In the genomic region with DNA sequence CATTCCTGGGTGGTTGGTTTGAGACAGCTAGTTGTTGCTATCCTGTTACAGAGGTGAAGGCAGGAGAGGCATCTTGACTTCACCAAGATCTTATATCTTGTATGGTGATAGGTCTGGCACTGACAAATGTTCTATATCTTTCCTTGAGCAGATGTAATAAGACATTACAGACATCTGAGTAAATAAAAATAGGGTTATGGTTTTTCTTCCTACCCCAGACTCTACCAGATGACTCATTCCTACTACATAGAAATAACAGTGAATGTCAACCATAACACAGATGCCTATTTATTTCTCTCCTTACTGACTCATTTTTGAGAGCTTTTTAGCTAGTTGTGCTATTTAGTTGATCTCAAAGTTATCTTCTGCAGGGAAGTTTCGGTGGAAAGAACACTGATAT, we compare ENCODE assay signal across 14 cellular contexts. TPM values are rescaled to one million over a fixed set of nuclear protein-coding genes. Genes with fewer than 3 reads are reported as not detected.
DNase-seq lines count a peak whose midpoint lies in the region; ATAC-seq and TF ChIP-seq lines count a peak whose summit lies in the region.
"Had no signal": no experiment of that assay in that cellular context is flagged by ENCODE, and none has a peak within 500 bp of the region (broad histone marks: within the 10 kb centered on the region; RNA-seq: fewer than 3 reads in every experiment).

No MANE protein-coding gene starts in this region.

- TF ChIP-seq CTCF in endodermal cell (conservative IDR thresholded peaks at IDR 0.05) = no peak

- no peaks in the 10 kb centered on the region for H3K27me3 Mint-ChIP-seq in endodermal cell (ENCODE audit: insufficient read depth)

- DNase-seq in ELR (ENCODE audit: low read depth) (peak; percentile 70), epidermal melanocyte (ENCODE audit: insufficient read length, low spot score) (peak; percentile 17), endodermal cell (no peak), MG63 (no peak), SJCRH30 (no peak)
- DNase-seq: caudate nucleus, DMS79 treated with DMSO at 0.1 percent for 48 hours, H7, immature natural killer cell, NCI-H2171, sigmoid colon had no signal

- H3K36me3 ChIP-seq in endodermal cell (ENCODE audit: control insufficient read depth, insufficient read depth, low read length) (peaks cover 9% of the 10 kb centered on the region), MG63 (no peaks in the 10 kb centered on the region), SJCRH30 (peaks cover 13% of the 10 kb centered on the region)

- H3K4me3 Mint-ChIP-seq in endodermal cell = no peak overlapping the region
- H3K4me3 Mint-ChIP-seq: immature natural killer cell had no signal

- H3K27ac Mint-ChIP-seq in endodermal cell = no peak overlapping the region

- H3K27ac ChIP-seq in endodermal cell (ENCODE audit: low read depth, low read length) (no peak overlapping the region), SJCRH30 (no peak overlapping the region)
- H3K27ac ChIP-seq: sigmoid colon had no signal

- peaks cover 14% of the 10 kb centered on the region for H3K9me3 ChIP-seq in endodermal cell (ENCODE audit: control insufficient read depth, low read length)
- no peaks in the 10 kb centered on the region for H3K9me3 ChIP-seq in MG63
- H3K9me3 ChIP-seq in SJCRH30 (replicated peaks) = peaks cover 3% of the 10 kb centered on the region; the same call in 1 of the 2 replicates
- H3K9me3 ChIP-seq: sigmoid colon had no signal

- H3K27me3 ChIP-seq in endodermal cell (ENCODE audit: control insufficient read depth, insufficient read depth, low read length, poor library complexity, severe bottlenecking) (no peaks in the 10 kb centered on the region), MG63 (no peaks in the 10 kb centered on the region), SJCRH30 (no peaks in the 10 kb centered on the region)
- H3K27me3 ChIP-seq: sigmoid colon had no signal

- ATAC-seq in GM21515 (IDR thresholded peaks at IDR 0.05; ENCODE audit: unreplicated experiment) (peak; percentile 47), HG03460 (IDR thresholded peaks at IDR 0.05; ENCODE audit: unreplicated experiment) (peak; percentile 49), HG03439 (IDR thresholded peaks at IDR 0.05; ENCODE audit: unreplicated experiment) (no peak)

- no peaks in the 10 kb centered on the region for H3K4me1 Mint-ChIP-seq in endodermal cell
- H3K4me1 Mint-ChIP-seq: immature natural killer cell had no signal

- H3K36me3 Mint-ChIP-seq in endodermal cell (ENCODE audit: low read depth) = peaks cover 55% of the 10 kb centered on the region

- H3K4me3 ChIP-seq in endodermal cell (ENCODE audit: low read length) = no peak overlapping the region
- H3K4me3 ChIP-seq in MG63 = no peak overlapping the region
- H3K4me3 ChIP-seq in SJCRH30 = no peak overlapping the region
- H3K4me3 ChIP-seq: sigmoid colon had no signal

- WGBS in endodermal cell (ENCODE audit: insufficient coverage in 1 of 2, insufficient read length in 1 of 2), 2 experiments = 85% methylated on average over 1 of the region's 1 CpG; no CpG with 5 or more reads in 1 of the 2 experiments

- H3K4me1 ChIP-seq in endodermal cell (ENCODE audit: control insufficient read depth, insufficient read depth, low read length) (no peaks in the 10 kb centered on the region), SJCRH30 (no peaks in the 10 kb centered on the region)
- H3K4me1 ChIP-seq: sigmoid colon had no signal

- no peak overlapping the region for H3K9ac ChIP-seq in endodermal cell (ENCODE audit: extremely low read depth, low read length, poor library complexity, severe bottlenecking)

- peaks cover 67% of the 10 kb centered on the region for H3K9me3 Mint-ChIP-seq in endodermal cell
- H3K9me3 Mint-ChIP-seq: immature natural killer cell had no signal

RNA-seq across cellular contexts. Expression of a gene that starts 21.9 kb away (rescaled TPM):
- 10 to 100 TPM; 75.2 to 80.7 TPM for total RNA-seq in endodermal cell
- 68.0 TPM for polyA plus RNA-seq in endodermal cell (2013, experiment 1 of 2)
- 67.6 TPM for polyA plus RNA-seq in endodermal cell (2013, experiment 2 of 2)
- 25.9 and 40.6 TPM in 2 replicates for total RNA-seq in MG63 (2014; rRNA removed; shearing (Covaris generic); ENCODE audit: low replicate concordance)
- 82.4 and 83.3 TPM in 2 replicates for total RNA-seq in SJCRH30 (2014; rRNA removed; shearing (Covaris generic))

RNA-seq across cellular contexts. Expression of a gene that starts 22.2 kb away (rescaled TPM):
- total RNA-seq in endodermal cell = 10 to 100 TPM; 33.2 to 35.9 TPM
- 40.6 TPM for polyA plus RNA-seq in endodermal cell (2013, experiment 1 of 2)
- 31.9 TPM for polyA plus RNA-seq in endodermal cell (2013, experiment 2 of 2)
- 30.1 and 34.8 TPM in 2 replicates for total RNA-seq in MG63 (2014; rRNA removed; shearing (Covaris generic); ENCODE audit: low replicate concordance)
- total RNA-seq in SJCRH30 (2014; rRNA removed; shearing (Covaris generic)) = 55.9 and 58.5 TPM in 2 replicates

RNA-seq across cellular contexts. Expression of a gene that starts 39.1 kb away (rescaled TPM):
- total RNA-seq in endodermal cell = 100 to 1,000 TPM; 316 to 385 TPM
- polyA plus RNA-seq in endodermal cell (2013, experiment 1 of 2) = 1,950 TPM
- 1,849 TPM for polyA plus RNA-seq in endodermal cell (2013, experiment 2 of 2)
- total RNA-seq in MG63 (2014; rRNA removed; shearing (Covaris generic); ENCODE audit: low replicate concordance) = 879 and 3,439 TPM in 2 replicates
- total RNA-seq in SJCRH30 (2014; rRNA removed; shearing (Covaris generic)) = 3,964 and 4,118 TPM in 2 replicates

RNA-seq across cellular contexts. Expression of a gene that starts 43.9 kb away (rescaled TPM):
- total RNA-seq in endodermal cell = 1 to 10 TPM; 2.3 to 3.4 TPM
- 0.43 TPM for polyA plus RNA-seq in endodermal cell (2013, experiment 1 of 2)
- 0.33 TPM for polyA plus RNA-seq in endodermal cell (2013, experiment 2 of 2)
- total RNA-seq in MG63 (2014; rRNA removed; shearing (Covaris generic); ENCODE audit: low replicate concordance) = 0.59 TPM in 1 of 2 replicates, not detected in the other
- total RNA-seq in SJCRH30 (2014; rRNA removed; shearing (Covaris generic)) = 0.05 TPM in 1 of 2 replicates, not detected in the other

RNA-seq across cellular contexts. Expression of a gene that starts 55.3 kb away (rescaled TPM):
- 10 to 100 TPM; 15.5 to 20.4 TPM for total RNA-seq in endodermal cell
- polyA plus RNA-seq in endodermal cell (2013, experiment 1 of 2) = 12.7 TPM
- 11.2 TPM for polyA plus RNA-seq in endodermal cell (2013, experiment 2 of 2)
- total RNA-seq in MG63 (2014; rRNA removed; shearing (Covaris generic); ENCODE audit: low replicate concordance) = not detected in 2 replicates
- total RNA-seq in SJCRH30 (2014; rRNA removed; shearing (Covaris generic)) = 4.2 and 4.5 TPM in 2 replicates

Comparison
In these comparisons a context has a peak if more than half of its experiments do, and no peak if none do; other contexts are left out.
1. DNase-seq: peak in ELR (single experiment) and epidermal melanocyte (single experiment); none in endodermal cell (single experiment), MG63 (single experiment) and SJCRH30 (0 of 2).